ENCODE assay signal across 8 cellular contexts in the genomic region with DNA sequence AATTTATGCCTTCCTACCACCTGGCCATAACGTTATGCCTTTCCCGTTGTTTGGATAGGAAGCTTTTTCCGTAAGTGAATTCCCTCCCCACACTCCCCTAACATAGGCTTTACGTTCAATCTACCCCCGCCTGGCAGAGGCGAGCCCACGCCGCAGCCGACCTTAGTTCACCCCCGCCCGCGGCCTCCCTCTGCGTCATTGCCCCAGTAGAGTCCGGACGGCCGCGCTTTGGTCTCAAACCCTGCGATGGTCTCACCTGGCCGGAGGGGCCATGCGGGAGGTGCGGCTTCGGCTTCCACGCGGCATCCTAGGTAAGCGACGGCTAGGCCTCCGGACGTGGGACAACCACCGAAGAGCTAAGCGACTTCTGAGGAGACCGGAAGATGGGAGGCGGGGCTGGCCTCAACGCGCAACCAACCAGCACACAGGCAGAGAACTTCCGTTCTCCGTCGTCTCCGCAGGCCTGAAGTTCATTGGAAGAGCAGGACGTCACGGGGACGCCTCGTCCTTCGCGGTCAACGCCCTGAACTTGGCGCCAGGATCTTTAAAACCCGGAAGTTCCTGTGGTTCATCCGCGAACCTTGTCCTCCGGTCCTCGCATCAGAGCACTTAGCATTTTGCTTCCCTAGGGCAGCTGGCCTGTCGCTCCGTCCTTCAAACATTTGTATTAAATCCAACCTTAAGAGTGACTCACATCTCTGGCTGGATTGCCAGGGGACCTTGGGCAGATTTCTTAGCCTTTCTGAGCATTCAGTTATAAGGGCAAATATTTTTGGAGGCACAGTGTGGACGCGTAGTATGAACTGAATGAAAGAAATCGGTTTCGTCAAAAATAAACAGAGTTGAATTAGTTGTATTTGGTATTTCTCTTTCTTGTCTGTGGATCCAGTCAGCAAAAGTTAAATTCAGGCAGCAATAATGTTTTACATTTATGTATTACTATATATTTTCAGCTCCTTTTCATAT. TPM values are rescaled to one million over a fixed set of nuclear protein-coding genes. Genes with fewer than 3 reads are reported as not detected.
DNase-seq lines count a peak whose midpoint lies in the region; TF ChIP-seq lines count a peak whose summit lies in the region.

A gene with protein sequence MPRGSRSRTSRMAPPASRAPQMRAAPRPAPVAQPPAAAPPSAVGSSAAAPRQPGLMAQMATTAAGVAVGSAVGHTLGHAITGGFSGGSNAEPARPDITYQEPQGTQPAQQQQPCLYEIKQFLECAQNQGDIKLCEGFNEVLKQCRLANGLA (minus strand): TSS at position 369 of the 966 bp plus-strand sequence. CDS start 63 bp downstream, at position 306.

- H3K4me3 ChIP-seq in ectodermal cell (ENCODE audit: insufficient read depth, low read depth, low read length) (peak within 1 kb of the TSS; percentile 65), mesenchymal stem cell (ENCODE audit: insufficient read depth in 1 of 2, low read depth in 1 of 2, low read length in 2 of 2) (peak within 1 kb of the TSS; percentile 75 to 97)

- H4K8ac ChIP-seq in mesenchymal stem cell (ENCODE audit: low read length), result peak within 1 kb of the TSS; percentile 24

- H3K18ac ChIP-seq in mesenchymal stem cell (ENCODE audit: low read depth in 1 of 2, low read length in 2 of 2), result peak within 1 kb of the TSS in 1 of 2 experiments; percentile 84

- H3K4me1 ChIP-seq in ectodermal cell (ENCODE audit: control insufficient read depth, insufficient read depth, low read length) (no peaks in the 10 kb centered on the region), mesenchymal stem cell (ENCODE audit: control insufficient read depth, insufficient read depth, low read depth, low read length) (no peaks in the 10 kb centered on the region)

- H2AK5ac ChIP-seq in mesenchymal stem cell (ENCODE audit: low read length, severe bottlenecking), result no peak within 1 kb of the TSS

- no peak within 1 kb of the TSS for H2BK5ac ChIP-seq in mesenchymal stem cell (ENCODE audit: low read depth, low read length, poor library complexity, severe bottlenecking)

- peaks cover 5% of the 10 kb centered on the region for H3K9me3 ChIP-seq in ectodermal cell (ENCODE audit: control insufficient read depth, low read length)
- H3K9me3 ChIP-seq in mesenchymal stem cell (ENCODE audit: control insufficient read depth, low read length), result no peaks in the 10 kb centered on the region

- H2AFZ ChIP-seq in mesenchymal stem cell (ENCODE audit: low read depth, low read length), result no peak within 1 kb of the TSS

- H3K9ac ChIP-seq in mesenchymal stem cell (ENCODE audit: low read length), result peak within 1 kb of the TSS; percentile 100

- H3K4me2 ChIP-seq in mesenchymal stem cell (ENCODE audit: low read length, poor library complexity, severe bottlenecking), result peak within 1 kb of the TSS; percentile 47

- no peak within 1 kb of the TSS for H2BK120ac ChIP-seq in mesenchymal stem cell (ENCODE audit: low read depth, low read length)

- H3K79me1 ChIP-seq in mesenchymal stem cell (replicated peaks; ENCODE audit: low read length, poor library complexity, severe bottlenecking), result no peaks in the 10 kb centered on the region

- no peak for TF ChIP-seq CTCF in GM20000 (IDR thresholded peaks at IDR 0.05; ENCODE audit: extremely low read depth, missing control alignments)

- H3K36me3 ChIP-seq in ectodermal cell (ENCODE audit: control insufficient read depth, insufficient read depth, low read length) (peaks cover 7% of the 10 kb centered on the region), mesenchymal stem cell (ENCODE audit: control insufficient read depth in 1 of 2, insufficient read depth in 2 of 2, low read depth in 1 of 2, low read length in 2 of 2) (peaks cover 10 to 29% of the 10 kb centered on the region in 2 experiments)

- H4K91ac ChIP-seq in mesenchymal stem cell (ENCODE audit: low read length), result no peak within 1 kb of the TSS

- peak; percentile 91 for DNase-seq in CMK (ENCODE audit: low read depth)
- peak; percentile 95 for DNase-seq in GM20000 (ENCODE audit: low spot score)
- DNase-seq in HT-29 (ENCODE audit: low spot score), result peak; percentile 99
- peak; percentile 87 for DNase-seq in NK-92 treated with Interleukin-12 subunit alpha and Interleukin-12 subunit beta, amount 100 ng/mL, for 24 hours (lab: John Stamatoyannopoulos, UW)
- DNase-seq in activated CD8-positive, alpha-beta memory T cell treated with anti-CD3 and anti-CD28 coated beads for 1 hour (ENCODE audit: extremely low read depth in 1 of 2, low read depth in 1 of 2), result peak; percentile 74 to 82
- peak; percentile 95 for DNase-seq in mesenchymal stem cell
- peak; percentile 84 for DNase-seq in stimulated activated CD8-positive, alpha-beta memory T cell treated with anti-CD3 and anti-CD28 coated beads, Interleukin-12 subunit alpha, Interleukin-12 subunit beta, amount 100 ng/mL, for 4 hours (ENCODE audit: low read depth)

- peak within 1 kb of the TSS in 1 of 2 experiments; percentile 67 for H3K23ac ChIP-seq in mesenchymal stem cell (ENCODE audit: low read length in 2 of 2)

- H3K27me3 ChIP-seq in ectodermal cell (ENCODE audit: control insufficient read depth, insufficient read depth, low read length, poor library complexity, severe bottlenecking) (no peaks in the 10 kb centered on the region), mesenchymal stem cell (ENCODE audit: control insufficient read depth in 1 of 2, insufficient read depth in 1 of 2, low read length in 2 of 2) (no peaks in the 10 kb centered on the region)

- no peak within 1 kb of the TSS for H2BK12ac ChIP-seq in mesenchymal stem cell (ENCODE audit: low read length in 2 of 2)

- H3K27ac ChIP-seq in ectodermal cell (ENCODE audit: insufficient read depth, low read depth, low read length, poor library complexity, severe bottlenecking) (no peak within 1 kb of the TSS), mesenchymal stem cell (ENCODE audit: low read length, poor library complexity, severe bottlenecking) (peak within 1 kb of the TSS; percentile 22)

- no peak within 1 kb of the TSS for H2BK15ac ChIP-seq in mesenchymal stem cell (ENCODE audit: low read depth, poor library complexity, severe bottlenecking)

- WGBS in ectodermal cell, 2 experiments, result 6 to 11% methylated on average over 53 to 57 of the region's 57 CpGs
- WGBS in mesenchymal stem cell, result 54% methylated on average over 51 of the region's 57 CpGs

- peak within 1 kb of the TSS in 1 of 2 experiments; percentile 50 for H3K4ac ChIP-seq in mesenchymal stem cell (ENCODE audit: low read depth in 1 of 2, low read length in 2 of 2)

- peak within 1 kb of the TSS in 1 of 2 experiments; percentile 57 for H3K14ac ChIP-seq in mesenchymal stem cell (ENCODE audit: low read length in 2 of 2)

RNA-seq across cellular contexts. Expression of the gene that starts here (rescaled TPM):
- 856 and 1,027 TPM in 2 replicates for total RNA-seq in HT-29 (2014; rRNA removed; shearing (Covaris generic))
- polyA plus RNA-seq in ectodermal cell (2013, experiment 1 of 4), result 152 TPM
- 131 TPM for polyA plus RNA-seq in ectodermal cell (2013, experiment 2 of 4)
- polyA plus RNA-seq in ectodermal cell (2013, experiment 3 of 4), result 139 TPM
- polyA plus RNA-seq in ectodermal cell (2013, experiment 4 of 4), result 141 TPM
- polyA plus RNA-seq in mesenchymal stem cell (2013, experiment 1 of 2), result 202 TPM
- 217 TPM for polyA plus RNA-seq in mesenchymal stem cell (2013, experiment 2 of 2)
